16 cellular contexts compared by ENCODE assay signal in the genomic region with DNA sequence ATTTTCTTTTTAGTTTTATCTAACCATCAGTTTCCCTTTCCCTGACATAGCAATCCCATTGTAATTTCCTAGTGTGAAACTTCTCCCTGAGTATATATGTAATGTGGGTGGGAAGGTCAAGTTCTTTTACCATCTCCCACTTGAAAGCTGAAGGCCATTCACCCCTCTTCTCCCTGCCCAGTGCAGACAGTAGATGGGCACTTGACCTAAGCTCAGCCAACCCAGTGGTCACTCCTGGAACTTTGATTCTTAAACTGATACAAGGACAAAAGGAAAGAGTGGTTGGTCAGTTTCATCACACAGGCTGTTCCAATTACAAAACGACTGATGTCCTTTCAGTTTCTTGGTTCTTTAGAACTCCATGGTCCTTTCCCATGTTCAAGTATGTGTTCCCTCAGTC. TPM values are rescaled to one million over a fixed set of nuclear protein-coding genes. Genes with fewer than 3 reads are reported as not detected.
DNase-seq lines count a peak whose midpoint lies in the region; ATAC-seq, FAIRE-seq and TF ChIP-seq lines count a peak whose summit lies in the region.
"Had no signal": no experiment of that assay in that cellular context is flagged by ENCODE, and none has a peak within 500 bp of the region (broad histone marks: within the 10 kb centered on the region; RNA-seq: fewer than 3 reads in every experiment).

No MANE protein-coding gene starts in this region.

- DNase-seq in H54 (ENCODE audit: insufficient read length, low spot score) (no peak), MM.1S (no peak), endothelial cell of umbilical vein (ENCODE audit: low read depth, low spot score) (no peak), progenitor cell of endocrine pancreas (ENCODE audit: low spot score, unreplicated experiment) (no peak), DMS153 (lab: John Stamatoyannopoulos, UW) (no peak), NCI-H748 treated with DMSO at 0.1 percent for 48 hours (lab: John Stamatoyannopoulos, UW) (no peak)
- DNase-seq: CD8-positive, alpha-beta T cell; DND-41; GDM1; HCEC 1CT had no signal

- peaks cover 32% of the 10 kb centered on the region for H3K4me1 Mint-ChIP-seq in progenitor cell of endocrine pancreas (ENCODE audit: low read depth)

- peaks cover 12% of the 10 kb centered on the region for H3K9me3 Mint-ChIP-seq in progenitor cell of endocrine pancreas (ENCODE audit: low read depth)

- no peaks in the 10 kb centered on the region for H3K9me2 ChIP-seq in MM.1S (replicated peaks; ENCODE audit: insufficient read depth, low read length)

- H3K4me2 ChIP-seq in MM.1S (ENCODE audit: low read depth, low read length) (no peak overlapping the region), endothelial cell of umbilical vein (ENCODE audit: insufficient read depth, low read length) (no peak overlapping the region)

- no peak for ATAC-seq in GM19324 (IDR thresholded peaks at IDR 0.05; ENCODE audit: low FRiP score, unreplicated experiment)
- ATAC-seq: CD8-positive, alpha-beta T cell had no signal

- H3K9me3 ChIP-seq in MM.1S (replicated peaks; ENCODE audit: insufficient read depth, low read length), result no peaks in the 10 kb centered on the region
- no peaks in the 10 kb centered on the region for H3K9me3 ChIP-seq in endothelial cell of umbilical vein (replicated peaks; ENCODE audit: control insufficient read depth, insufficient read depth, low read length)

- H3K4me3 Mint-ChIP-seq in progenitor cell of endocrine pancreas (ENCODE audit: low read depth), result no peak overlapping the region
- H3K4me3 Mint-ChIP-seq: CD14-positive monocyte; CD8-positive, alpha-beta T cell had no signal

- no peaks in the 10 kb centered on the region for H4K20me1 ChIP-seq in MM.1S (ENCODE audit: insufficient read depth, low read length)
- H4K20me1 ChIP-seq in endothelial cell of umbilical vein (replicated peaks; ENCODE audit: control insufficient read depth, extremely low read depth, insufficient read depth, low read length), result no peaks in the 10 kb centered on the region

- peak overlapping the region; percentile 40 for H3K27ac Mint-ChIP-seq in progenitor cell of endocrine pancreas
- H3K27ac Mint-ChIP-seq: CD14-positive monocyte; CD8-positive, alpha-beta T cell had no signal

- TF ChIP-seq CTCF in MM.1S (IDR thresholded peaks at IDR 0.05; ENCODE audit: low read length) (no peak), endothelial cell of umbilical vein (IDR thresholded peaks at IDR 0.05; ENCODE audit: extremely low read depth in 1 of 2, insufficient read depth in 1 of 2, low read depth in 1 of 2, low read length in 2 of 2) (no peak), progenitor cell of endocrine pancreas (IDR thresholded peaks at IDR 0.05; ENCODE audit: unreplicated experiment) (no peak)

- no TSS peak for BruUV-seq in endothelial cell of umbilical vein (replicated peaks; lab: Mats Ljungman, UMichigan)

- intact Hi-C loops in endothelial cell of umbilical vein (cut with micrococcal nuclease), result no loop called here

- no peaks in the 10 kb centered on the region for H3K36me3 ChIP-seq in MM.1S (replicated peaks; ENCODE audit: insufficient read depth, low read length)
- no peaks in the 10 kb centered on the region for H3K36me3 ChIP-seq in endothelial cell of umbilical vein (ENCODE audit: control insufficient read depth in 2 of 2, extremely low read depth in 1 of 2, insufficient read depth in 2 of 2, low read length in 2 of 2)

- H3K27me3 ChIP-seq in MM.1S (replicated peaks; ENCODE audit: insufficient read depth, low read length) (no peaks in the 10 kb centered on the region), endothelial cell of umbilical vein (ENCODE audit: control insufficient read depth in 2 of 2, insufficient read depth in 2 of 2, low read length in 2 of 2) (no peaks in the 10 kb centered on the region)

- H3K4me3 ChIP-seq in MM.1S (ENCODE audit: low read length) (no peak overlapping the region), endothelial cell of umbilical vein (replicated peaks in 1 of 3; ENCODE audit: insufficient read depth in 1 of 3, low read depth in 1 of 3, low read length in 3 of 3) (no peak overlapping the region)

- FAIRE-seq in H54 (lab: Jason Lieb, UNC), result peak; percentile 33
- FAIRE-seq in endothelial cell of umbilical vein (lab: Jason Lieb, UNC), result no peak
- FAIRE-seq: D721Med, GM19239, H1 had no signal

- peaks cover 7% of the 10 kb centered on the region; the same call in 1 of the 2 replicates for H3F3A ChIP-seq in MM.1S (ENCODE audit: insufficient read depth, low read length)

- H3K4me1 ChIP-seq in MM.1S (ENCODE audit: low read length) (peaks cover 27% of the 10 kb centered on the region), endothelial cell of umbilical vein (ENCODE audit: control insufficient read depth, extremely low read depth, insufficient read depth, low read length) (peaks cover 36% of the 10 kb centered on the region)

- H3K27ac ChIP-seq in MM.1S (ENCODE audit: low read length) (0 out of 2 replicates have a peak overlapping the region, but pooled peaks have one; percentile 17), endothelial cell of umbilical vein (ENCODE audit: insufficient read depth, low read depth, low read length) (peak overlapping the region; percentile 32)
- H3K27ac ChIP-seq: HL-60 had no signal

- H3K9ac ChIP-seq in MM.1S (ENCODE audit: low read length) (no peak overlapping the region), endothelial cell of umbilical vein (replicated peaks; ENCODE audit: extremely low read depth, insufficient read depth, low read length) (no peak overlapping the region)

- H2AFZ ChIP-seq in MM.1S (ENCODE audit: low read length) (no peak overlapping the region), endothelial cell of umbilical vein (ENCODE audit: low read depth, low read length) (no peak overlapping the region)

- dilution Hi-C loops in endothelial cell of umbilical vein (cut with MboI; ENCODE audit: extremely low pct_ligation_motif_present, low sequenced_read_pairs), result no loop called here

- POLR2A ChIA-PET in endothelial cell of umbilical vein (lab: Charles Lee), result no interaction called here

- no peaks in the 10 kb centered on the region for H3K27me3 Mint-ChIP-seq in progenitor cell of endocrine pancreas

- peaks cover 6% of the 10 kb centered on the region for H3K36me3 Mint-ChIP-seq in progenitor cell of endocrine pancreas (ENCODE audit: insufficient read depth)
- H3K36me3 Mint-ChIP-seq: CD14-positive monocyte; CD8-positive, alpha-beta T cell had no signal

- H3K79me2 ChIP-seq in MM.1S (ENCODE audit: low read length) (no peaks in the 10 kb centered on the region), endothelial cell of umbilical vein (ENCODE audit: control insufficient read depth, insufficient read depth, low read length) (no peaks in the 10 kb centered on the region)

- H3K9me1 ChIP-seq in endothelial cell of umbilical vein (replicated peaks; ENCODE audit: control insufficient read depth, extremely low read depth, insufficient read depth, low read length), result no peaks in the 10 kb centered on the region

- TF ChIP-seq POLR2A in H54 (IDR thresholded peaks at IDR 0.05; ENCODE audit: low read depth, low read length) (no peak), endothelial cell of umbilical vein (IDR thresholded peaks at IDR 0.05; ENCODE audit: low read depth, low read length) (no peak)

- CTCF ChIA-PET in endothelial cell of umbilical vein (lab: Charles Lee), result interaction anchor here (2.0 kb wide), 1 partner anchor 40 kb away, joined by 16 read pairs; no protein-coding TSS in a partner anchor

TF ChIP-seq in endothelial cell of umbilical vein, 7 proteins besides CTCF, POLR2A, EP300 and RAD21 (continues in another document):
- TF ChIP-seq POLR2AphosphoS5 (IDR thresholded peaks at IDR 0.05; ENCODE audit: insufficient read depth, low read depth, low read length) (no peak), GATA2 (IDR thresholded peaks at IDR 0.05; ENCODE audit: insufficient read depth, insufficient read length, low read depth, low read length) (no peak), JUN (IDR thresholded peaks at IDR 0.05; ENCODE audit: borderline replicate concordance, insufficient read depth, insufficient read length, low read depth) (no peak), MYC (IDR thresholded peaks at IDR 0.05; ENCODE audit: low read depth, low read length) (no peak)
- TF ChIP-seq, protein P1, sequence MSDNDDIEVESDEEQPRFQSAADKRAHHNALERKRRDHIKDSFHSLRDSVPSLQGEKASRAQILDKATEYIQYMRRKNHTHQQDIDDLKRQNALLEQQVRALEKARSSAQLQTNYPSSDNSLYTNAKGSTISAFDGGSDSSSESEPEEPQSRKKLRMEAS (IDR thresholded peaks at IDR 0.05; ENCODE audit: insufficient read depth, insufficient read length), result no peak

RNA-seq across cellular contexts. Expression of gene APOLD1, which starts 8.4 kb away (rescaled TPM):
- total RNA-seq in endothelial cell of umbilical vein (5.3 and 6.0 TPM in 2 replicates), progenitor cell of endocrine pancreas (5.3 and 5.4 TPM in 2 replicates)
- 3.3 and 3.7 TPM in 2 replicates for polyA plus RNA-seq in endothelial cell of umbilical vein
- 3.6 and 4.2 TPM in 2 replicates for polyA plus RNA-seq in endothelial cell of umbilical vein (2011; cell fraction: cytosol; rRNA removed)
- polyA plus RNA-seq in endothelial cell of umbilical vein (2011; cell fraction: nucleus; rRNA removed), result 8.6 and 9.6 TPM in 2 replicates
- 4.7 and 6.3 TPM in 2 replicates for polyA plus RNA-seq in endothelial cell of umbilical vein (2012)
- polyA minus RNA-seq in endothelial cell of umbilical vein, result 5.0 and 5.7 TPM in 2 replicates
- 0.72 TPM for polyA minus RNA-seq in endothelial cell of umbilical vein (2011; cell fraction: cytosol; rRNA and poly(A)+ RNA removed)
- polyA minus RNA-seq in endothelial cell of umbilical vein (2011; cell fraction: nucleus; rRNA and poly(A)+ RNA removed), result 14.3 and 15.0 TPM in 2 replicates

RNA-seq across cellular contexts. Expression of gene DDX47, which starts 36.1 kb away (rescaled TPM):
- total RNA-seq in endothelial cell of umbilical vein (74.6 and 75.2 TPM in 2 replicates), progenitor cell of endocrine pancreas (115 TPM in 2 replicates)
- polyA plus RNA-seq in endothelial cell of umbilical vein, result 52.5 and 73.4 TPM in 2 replicates
- 71.1 and 74.7 TPM in 2 replicates for polyA plus RNA-seq in endothelial cell of umbilical vein (2011; cell fraction: cytosol; rRNA removed)
- 190 and 261 TPM in 2 replicates for polyA plus RNA-seq in endothelial cell of umbilical vein (2011; cell fraction: nucleus; rRNA removed)
- polyA plus RNA-seq in endothelial cell of umbilical vein (2012), result 71.0 and 96.4 TPM in 2 replicates
- 51.8 and 75.8 TPM in 2 replicates for polyA minus RNA-seq in endothelial cell of umbilical vein
- 33.4 TPM for polyA minus RNA-seq in endothelial cell of umbilical vein (2011; cell fraction: cytosol; rRNA and poly(A)+ RNA removed)
- polyA minus RNA-seq in endothelial cell of umbilical vein (2011; cell fraction: nucleus; rRNA and poly(A)+ RNA removed), result 80.8 and 105 TPM in 2 replicates

RNA-seq across cellular contexts. Expression of gene CDKN1B, which starts 59.9 kb away (rescaled TPM):
- total RNA-seq in endothelial cell of umbilical vein (32.0 and 40.8 TPM in 2 replicates), progenitor cell of endocrine pancreas (36.7 and 40.8 TPM in 2 replicates)
- polyA plus RNA-seq in endothelial cell of umbilical vein, result 10.4 and 12.7 TPM in 2 replicates
- polyA plus RNA-seq in endothelial cell of umbilical vein (2011; cell fraction: cytosol; rRNA removed), result 10.3 and 13.1 TPM in 2 replicates
- polyA plus RNA-seq in endothelial cell of umbilical vein (2011; cell fraction: nucleus; rRNA removed), result 16.6 and 24.8 TPM in 2 replicates
- polyA plus RNA-seq in endothelial cell of umbilical vein (2012), result 13.5 and 14.5 TPM in 2 replicates
- polyA minus RNA-seq in endothelial cell of umbilical vein, result 11.5 and 16.7 TPM in 2 replicates
- polyA minus RNA-seq in endothelial cell of umbilical vein (2011; cell fraction: cytosol; rRNA and poly(A)+ RNA removed), result 26.1 TPM
- polyA minus RNA-seq in endothelial cell of umbilical vein (2011; cell fraction: nucleus; rRNA and poly(A)+ RNA removed), result 29.4 and 36.6 TPM in 2 replicates
